Comparison of ENCODE assay signal across 25 cellular contexts in genomic region chr1:63381741-63382140, GRCh38.
"Had no signal": no experiment of that assay in that cellular context is flagged by ENCODE, and none has a peak within 500 bp of the region (broad histone marks: within the 10 kb centered on the region; RNA-seq: fewer than 3 reads in every experiment).

No MANE protein-coding gene starts in this region.

- ATAC-seq: naive thymus-derived CD4-positive, alpha-beta T cell; natural killer cell; psoas muscle; right cardiac atrium; sciatic nerve; stimulated activated memory B cell treated with anti-CD40 and anti-IgM and Interleukin-4, amounts not matched to agents 10 μg/mL and 1 μg/mL and 100 μg/mL, for 72 hours; stimulated activated naive CD8-positive, alpha-beta T cell treated with anti-CD3 and anti-CD28 coated beads, Interleukin-15, amount 100 ng/mL, for 72 hours; stimulated activated naive CD8-positive, alpha-beta T cell treated with anti-CD3 and anti-CD28 coated beads, Interleukin-15, Interleukin-2, amounts not matched to agents 100 U/mL and 50 U/mL, for 24 hours; upper lobe of right lung had no signal

- DNase-seq: naive thymus-derived CD4-positive, alpha-beta T cell; natural killer cell; occipital lobe; ovary; psoas muscle; right cardiac atrium; stimulated activated CD4-positive, alpha-beta T cell treated with anti-CD3 and anti-CD28 coated beads, Interleukin-15, amount 100 ng/mL, for 24 hours; stimulated activated CD4-positive, alpha-beta T cell treated with anti-CD3 and anti-CD28 coated beads, Interleukin-2, amount 100 ng/mL, for 24 hours; stimulated activated CD4-positive, alpha-beta T cell treated with anti-CD3 and anti-CD28 coated beads, Interleukin-2, amount 100 ng/mL, for 48 hours; stimulated activated CD4-positive, alpha-beta T cell treated with anti-CD3 and anti-CD28 coated beads, Interleukin-4, amount 100 ng/mL, for 24 hours; stimulated activated naive CD4-positive, alpha-beta T cell; stimulated activated naive CD8-positive, alpha-beta T cell treated with anti-CD3 and anti-CD28 coated beads, Interleukin-15, amount 100 ng/mL, for 72 hours; stimulated activated naive CD8-positive, alpha-beta T cell treated with anti-CD3 and anti-CD28 coated beads, Interleukin-15, Interleukin-2, amounts not matched to agents 100 U/mL and 50 U/mL, for 24 hours; substantia nigra; testis; tibial artery; transverse colon; upper lobe of right lung; uterus had no signal

- H3K9me3 ChIP-seq: ovary, psoas muscle, suprapubic skin, testis, tibial artery, transverse colon, upper lobe of right lung, uterus had no signal

- H3K36me3 ChIP-seq: neural progenitor cell, ovary, uterus had no signal

- H3K4me1 ChIP-seq: neural progenitor cell, parathyroid adenoma, psoas muscle, suprapubic skin, testis, tibial artery, transverse colon, upper lobe of right lung, uterus had no signal

- H3K4me3 ChIP-seq: neural progenitor cell, ovary, psoas muscle, skin epidermis, suprapubic skin, testis, tibial artery, transverse colon, upper lobe of right lung, uterus had no signal

- H3K27ac ChIP-seq: neural progenitor cell, ovary, parathyroid adenoma, psoas muscle, skin epidermis, suprapubic skin, testis, tibial artery, transverse colon, upper lobe of right lung, uterus had no signal
